Comparison of ENCODE assay signal across 8 cellular contexts in the genomic region with DNA sequence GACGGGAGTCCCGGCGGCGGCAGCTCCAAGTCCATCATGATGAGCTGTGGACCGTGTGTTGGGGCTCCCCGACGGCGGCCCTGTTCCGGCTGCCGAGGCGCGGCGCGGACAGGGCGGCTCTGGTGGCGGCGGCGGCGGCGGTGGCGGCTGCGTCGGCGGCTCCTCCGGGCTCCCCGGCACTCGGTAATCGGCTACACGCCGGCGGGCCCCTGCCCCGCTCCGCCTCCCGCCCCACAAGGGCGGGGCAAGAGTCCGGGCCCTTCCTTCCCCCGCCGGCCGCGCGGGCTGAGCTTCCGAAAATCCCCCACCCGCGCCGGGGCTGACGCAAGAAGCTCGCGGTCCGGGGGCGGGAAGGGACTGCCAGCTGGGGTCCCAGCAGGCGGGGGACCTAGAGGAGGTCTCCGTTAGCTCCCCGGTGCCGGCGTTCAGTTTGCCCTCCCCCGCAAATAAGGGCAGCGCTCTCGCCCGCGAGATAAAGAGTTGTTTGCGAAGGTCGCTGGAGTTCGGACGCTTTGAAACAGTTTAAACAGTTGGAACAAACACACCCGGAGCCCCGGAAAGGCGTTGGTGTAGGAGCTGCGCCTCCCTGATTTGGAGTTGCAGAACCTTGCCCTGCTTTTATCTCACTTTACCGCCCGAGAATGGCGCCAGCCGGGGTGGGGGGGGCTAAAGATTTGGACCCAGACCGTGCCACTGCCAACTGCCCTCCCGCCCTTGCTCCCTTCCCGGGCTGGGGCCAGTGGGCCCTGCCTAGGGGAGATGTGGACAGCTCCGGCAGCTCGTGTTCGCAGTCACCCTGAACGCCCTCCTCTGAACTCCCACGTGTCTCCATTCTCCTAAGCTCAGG. TPM values are rescaled to one million over a fixed set of nuclear protein-coding genes. Genes with fewer than 3 reads are reported as not detected.
DNase-seq lines count a peak whose midpoint lies in the region; ATAC-seq and TF ChIP-seq lines count a peak whose summit lies in the region.

TSS of gene NFE2L2 (minus strand) at position 189 of the 847 bp plus-strand sequence. CDS start at position 38, 151 bp downstream.

- intact Hi-C loops in T-helper 2 cell treated with Interferon-gamma antibody and Interleukin-4, amounts not matched to agents 100 ng/mL and 5 ng/mL, for 36 hours (cut with micrococcal nuclease): loop anchor here (1.0 to 5.0 kb wide), 5 partner anchors 52 to 1262 kb away; partner anchors contain the start of genes HNRNPA3 and LNPK
- intact Hi-C loops in left ventricle myocardium superior (cut with micrococcal nuclease): no loop called here
- intact Hi-C loops in prostate gland (cut with DNase I): loop anchor here (10.0 kb wide), 1 partner anchor 150 kb away; no protein-coding TSS in a partner anchor

- no peaks in the 10 kb centered on the region for H3K4me1 ChIP-seq in prostate gland (replicated peaks)

- ATAC-seq in GM18502 (IDR thresholded peaks at IDR 0.05; ENCODE audit: poor library complexity, unreplicated experiment): peak; percentile 71
- peak; percentile 68 for ATAC-seq in HG02885 (IDR thresholded peaks at IDR 0.05; ENCODE audit: poor library complexity, unreplicated experiment)
- peak; percentile 87 for ATAC-seq in left ventricle myocardium superior

- H3K9me3 ChIP-seq in prostate gland: no peaks in the 10 kb centered on the region

- peak in 2 of 4 experiments; percentile 20 to 30 for TF ChIP-seq CTCF in prostate gland (IDR thresholded peaks at IDR 0.05)

- H3K4me3 ChIP-seq in prostate gland: peak within 1 kb of the TSS; percentile 95 to 99

- no peaks in the 10 kb centered on the region for H3K27me3 ChIP-seq in prostate gland (replicated peaks; ENCODE audit: insufficient read depth)

- WGBS in prostate gland: under 1% methylated on average over 57 of the region's 80 CpGs

- H3K27ac ChIP-seq in angular gyrus (ENCODE audit: low read depth, low read length) (peak within 1 kb of the TSS; percentile 97), prostate gland (peak within 1 kb of the TSS; percentile 99 to 100)

- peak; percentile 96 for TF ChIP-seq POLR2A in prostate gland (IDR thresholded peaks at IDR 0.05)

- H3K36me3 ChIP-seq in prostate gland: no peaks in the 10 kb centered on the region

- DNase-seq in NCI-H1694 treated with DMSO at 0.1 percent for 48 hours (lab: John Stamatoyannopoulos, UW) (peak; percentile 85), left ventricle myocardium superior (peak; percentile 96), prostate gland (ENCODE audit: low spot score) (peak; percentile 92), ureter (ENCODE audit: low spot score) (peak; percentile 94)

RNA-seq across cellular contexts. Expression of gene NFE2L2, which starts in this region (rescaled TPM):
- 65.8 and 67.4 TPM in 2 replicates for total RNA-seq in T-helper 2 cell treated with Interferon-gamma antibody and Interleukin-4, amounts not matched to agents 100 ng/mL and 5 ng/mL, for 36 hours
- total RNA-seq in left ventricle myocardium superior: 50.6 TPM
- 100 to 1,000 TPM in 1 of 2 donors, 10 to 100 TPM in 1; 98.6 to 126 TPM for total RNA-seq in prostate gland
- total RNA-seq in ureter: 190 TPM

Comparison
In these comparisons a context has a peak if more than half of its experiments do, and no peak if none do; other contexts are left out.
1. Peak in every context shown above with its lines: DNase-seq, ATAC-seq, H3K4me3 ChIP-seq and H3K27ac ChIP-seq.